In the genomic region with DNA sequence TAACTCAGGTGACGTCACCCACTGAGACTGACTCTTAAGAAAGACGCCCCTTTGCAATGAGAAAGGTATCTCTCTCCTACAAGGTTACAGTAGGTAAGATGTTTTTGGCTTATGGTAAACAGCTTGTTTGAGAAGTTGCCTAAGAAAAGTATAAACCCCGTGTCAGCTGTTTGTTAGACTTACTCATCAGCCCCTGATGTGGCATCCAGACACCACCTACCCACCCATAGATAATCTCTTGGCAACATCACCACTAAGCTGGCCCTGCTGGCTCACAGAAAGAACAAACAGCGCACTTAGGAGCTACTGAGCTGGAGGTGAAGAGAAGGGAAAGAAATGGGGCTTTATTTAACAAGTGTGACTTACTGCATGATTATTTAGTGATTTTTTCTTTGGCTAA, we compare ENCODE assay signal across 12 cellular contexts.
DNase-seq lines count a peak whose midpoint lies in the region; ATAC-seq, FAIRE-seq and TF ChIP-seq lines count a peak whose summit lies in the region.
"Had no signal": no experiment of that assay in that cellular context is flagged by ENCODE, and none has a peak within 500 bp of the region (broad histone marks: within the 10 kb centered on the region; RNA-seq: fewer than 3 reads in every experiment).

No MANE protein-coding gene starts in this region.

- no peak overlapping the region for H3K27ac ChIP-seq in HUES64 (ENCODE audit: low read depth, low read length)
- H3K27ac ChIP-seq in keratinocyte (ENCODE audit: control insufficient read depth, insufficient read depth, low read length), result peak overlapping the region; percentile 19
- H3K27ac ChIP-seq in WERI-Rb-1, result no peak overlapping the region
- H3K27ac ChIP-seq: lower lobe of right lung, vagina had no signal

- 93% methylated on average over 4 of the region's 4 CpGs for WGBS in HUES64

- H3K27me3 ChIP-seq in HUES64 (ENCODE audit: insufficient read depth, low read length) (no peaks in the 10 kb centered on the region), keratinocyte (ENCODE audit: control insufficient read depth, extremely low read depth, insufficient read depth, low read length) (no peaks in the 10 kb centered on the region), WERI-Rb-1 (ENCODE audit: insufficient read depth, low read depth, severe bottlenecking) (no peaks in the 10 kb centered on the region)
- H3K27me3 ChIP-seq: vagina had no signal

- dilution Hi-C loops in keratinocyte (cut with MboI; ENCODE audit: extremely low pct_ligation_motif_present, low sequenced_read_pairs), result no loop called here

- H3K9ac ChIP-seq in HUES64 (ENCODE audit: low read depth, low read length) (peak overlapping the region; percentile 5; the same call in 1 of the 2 replicates), keratinocyte (ENCODE audit: control insufficient read depth, extremely low read depth, insufficient read depth, low read length) (peak overlapping the region; percentile 34)

- peaks cover 9% of the 10 kb centered on the region for H3K79me2 ChIP-seq in keratinocyte (ENCODE audit: control insufficient read depth, insufficient read depth, low read length)

- H2AFZ ChIP-seq in keratinocyte (ENCODE audit: control insufficient read depth, low read length), result no peak overlapping the region

- no peaks in the 10 kb centered on the region for H4K20me1 ChIP-seq in keratinocyte (ENCODE audit: control insufficient read depth, extremely low read depth, insufficient read depth, low read length)

- H3K9me3 ChIP-seq in HUES64 (ENCODE audit: insufficient read depth, low read depth, low read length) (no peaks in the 10 kb centered on the region), keratinocyte (ENCODE audit: control insufficient read depth, low read depth, low read length) (no peaks in the 10 kb centered on the region), WERI-Rb-1 (ENCODE audit: severe bottlenecking) (no peaks in the 10 kb centered on the region)
- H3K9me3 ChIP-seq: lower lobe of right lung, vagina had no signal

- H3K4me2 ChIP-seq in keratinocyte (ENCODE audit: control insufficient read depth, extremely low read depth, insufficient read depth, low read depth, low read length), result peak overlapping the region; percentile 68

- H3K4me3 ChIP-seq in HUES64 (ENCODE audit: low read length) (no peak overlapping the region), astrocyte of the spinal cord (ENCODE audit: low read depth, low read length) (no peak overlapping the region), keratinocyte (ENCODE audit: control insufficient read depth in 2 of 3, extremely low read depth in 1 of 3, insufficient read depth in 2 of 3, low read depth in 1 of 3, low read length in 3 of 3) (no peak overlapping the region), WERI-Rb-1 (ENCODE audit: low read depth, low read length) (no peak overlapping the region)
- H3K4me3 ChIP-seq: lower lobe of right lung, vagina had no signal

- no peaks in the 10 kb centered on the region for H3K9me1 ChIP-seq in keratinocyte (ENCODE audit: control insufficient read depth, extremely low read depth, insufficient read depth, low read length)

- ATAC-seq in HG02884 (IDR thresholded peaks at IDR 0.05; ENCODE audit: unreplicated experiment) (no peak), left colon (no peak)
- ATAC-seq: lower lobe of right lung, Panc1 had no signal

- H3K4me1 ChIP-seq in HUES64 (ENCODE audit: insufficient read depth, low read length), result peaks cover 28% of the 10 kb centered on the region
- H3K4me1 ChIP-seq in keratinocyte (ENCODE audit: control insufficient read depth, extremely low read depth, insufficient read depth, low read length), result peaks cover 43% of the 10 kb centered on the region

- no peak for TF ChIP-seq CTCF in astrocyte of the spinal cord (IDR thresholded peaks at IDR 0.05; ENCODE audit: low read depth, low read length)
- no peak for TF ChIP-seq CTCF in keratinocyte (optimal IDR thresholded peaks at IDR 0.05 in 1 of 3, IDR thresholded peaks at IDR 0.05 in 1 of 3, conservative IDR thresholded peaks at IDR 0.05 in 1 of 3; ENCODE audit: extremely low read depth in 1 of 3, insufficient read depth in 2 of 3, low read length in 3 of 3)
- no peak for TF ChIP-seq CTCF in WERI-Rb-1 (IDR thresholded peaks at IDR 0.05; ENCODE audit: low read depth, low read length)

- H3K36me3 ChIP-seq in HUES64 (ENCODE audit: insufficient read depth, low read length) (no peaks in the 10 kb centered on the region), keratinocyte (ENCODE audit: control insufficient read depth in 2 of 2, extremely low read depth in 1 of 2, insufficient read depth in 2 of 2, low read length in 2 of 2) (no peaks in the 10 kb centered on the region), WERI-Rb-1 (no peaks in the 10 kb centered on the region)
- H3K36me3 ChIP-seq: lower lobe of right lung, vagina had no signal

- peak; percentile 84 for DNase-seq in A172 (ENCODE audit: low spot score)
- peak; percentile 64 for DNase-seq in astrocyte of the spinal cord (ENCODE audit: low read depth, low spot score)
- no peak for DNase-seq in keratinocyte (ENCODE audit: low read depth, low spot score)
- DNase-seq in ecto neural progenitor cell (ENCODE audit: low spot score), result no peak
- DNase-seq in WERI-Rb-1, result no peak
- DNase-seq in left colon, result no peak
- DNase-seq: dermis blood vessel endothelial cell, lower lobe of right lung had no signal

- peak; percentile 83 for FAIRE-seq in keratinocyte (lab: Jason Lieb, UNC)

- intact Hi-C loops in left colon (cut with DNase I, micrococcal nuclease), result no loop called here

- in situ Hi-C loops in astrocyte of the spinal cord (cut with HindIII; ENCODE audit: low sequenced_read_pairs), result no loop called here

Comparison
In these comparisons a context has a peak if more than half of its experiments do, and no peak if none do; other contexts are left out.
1. DNase-seq: peak in A172 (single experiment) and astrocyte of the spinal cord (single experiment); none in keratinocyte (single experiment), ecto neural progenitor cell (single experiment), WERI-Rb-1 (single experiment) and left colon (0 of 2).